Comparison of ENCODE assay signal across 19 cellular contexts in the genomic region with DNA sequence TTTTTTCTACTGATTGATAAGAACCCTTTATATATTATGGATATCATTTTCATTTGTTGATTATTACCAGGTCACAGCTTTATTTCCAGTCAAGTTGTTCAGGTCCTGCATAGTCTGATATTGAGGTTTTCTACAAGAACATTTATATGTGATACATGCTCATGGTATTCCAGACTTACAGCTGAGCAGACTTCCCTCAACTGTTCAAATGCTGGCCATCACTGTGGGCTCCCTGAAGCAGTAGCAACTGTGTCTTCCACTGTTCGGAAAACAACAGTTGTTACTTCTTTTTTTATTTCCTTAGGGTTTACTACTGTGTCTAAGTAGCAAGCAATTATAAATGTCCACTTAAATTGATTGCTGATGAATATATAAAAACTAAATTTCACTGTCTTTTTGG.
"Had no signal": no experiment of that assay in that cellular context is flagged by ENCODE, and none has a peak within 500 bp of the region (broad histone marks: within the 10 kb centered on the region; RNA-seq: fewer than 3 reads in every experiment).

No MANE protein-coding gene starts in this region.

- H3K9me3 ChIP-seq: gastroesophageal sphincter, heart left ventricle, mucosa of descending colon, upper lobe of right lung had no signal

- H3K27me3 Mint-ChIP-seq: activated CD4-positive, alpha-beta memory T cell treated with anti-CD3 and anti-CD28 coated beads, Interleukin-2, amount 10 ng/mL, durations not matched to agents 7 days and 5 days; activated CD8-positive, alpha-beta memory T cell treated with anti-CD3 and anti-CD28 coated beads, Interleukin-2, amount 10 ng/mL, durations not matched to agents 7 days and 5 days; activated T-cell treated with anti-CD3 and anti-CD28 coated beads, Interleukin-2, amount 50 U/mL, for 24 hours; central memory CD8-positive, alpha-beta T cell had no signal

- ATAC-seq: activated CD8-positive, alpha-beta memory T cell treated with anti-CD3 and anti-CD28 coated beads, Interleukin-2, amount 10 ng/mL, durations not matched to agents 7 days and 5 days; esophagus mucosa; gastroesophageal sphincter; heart left ventricle; mucosa of descending colon; upper lobe of right lung had no signal

- H3K4me2 ChIP-seq: smooth muscle cell had no signal

- H3K9me3 Mint-ChIP-seq: activated CD4-positive, alpha-beta memory T cell treated with anti-CD3 and anti-CD28 coated beads, Interleukin-2, amount 10 ng/mL, durations not matched to agents 7 days and 5 days; activated naive CD4-positive, alpha-beta T cell treated with anti-CD3 and anti-CD28 coated beads for 36 hours; activated T-cell treated with anti-CD3 and anti-CD28 coated beads, Interleukin-2, amount 50 U/mL, for 24 hours; central memory CD8-positive, alpha-beta T cell; immature natural killer cell had no signal

- H3K4me1 ChIP-seq: upper lobe of right lung had no signal

- H3K27ac ChIP-seq: gastroesophageal sphincter, upper lobe of right lung had no signal

- H3K27ac Mint-ChIP-seq: activated CD4-positive, alpha-beta memory T cell treated with anti-CD3 and anti-CD28 coated beads, Interleukin-2, amount 10 ng/mL, durations not matched to agents 7 days and 5 days; activated CD8-positive, alpha-beta memory T cell treated with anti-CD3 and anti-CD28 coated beads, Interleukin-2, amount 10 ng/mL, durations not matched to agents 7 days and 5 days had no signal

- H3K4me3 ChIP-seq: gastroesophageal sphincter, heart left ventricle, mucosa of descending colon, smooth muscle cell, upper lobe of right lung had no signal

- H3K4me3 Mint-ChIP-seq: activated CD4-positive, alpha-beta memory T cell treated with anti-CD3 and anti-CD28 coated beads, Interleukin-2, amount 10 ng/mL, durations not matched to agents 7 days and 5 days; activated CD8-positive, alpha-beta memory T cell treated with anti-CD3 and anti-CD28 coated beads, Interleukin-2, amount 10 ng/mL, durations not matched to agents 7 days and 5 days; activated naive CD4-positive, alpha-beta T cell treated with anti-CD3 and anti-CD28 coated beads for 36 hours; activated T-cell treated with anti-CD3 and anti-CD28 coated beads, Interleukin-2, amount 50 U/mL, for 24 hours; central memory CD8-positive, alpha-beta T cell; immature natural killer cell had no signal

- DNase-seq: activated CD4-positive, alpha-beta memory T cell treated with anti-CD3 and anti-CD28 coated beads, Interleukin-2, amount 10 ng/mL, durations not matched to agents 7 days and 5 days; activated CD4-positive, alpha-beta T cell treated with anti-CD3 and anti-CD28 coated beads for 48 hours; activated CD4-positive, CD25-positive, alpha-beta regulatory T cell; activated naive CD4-positive, alpha-beta T cell treated with anti-CD3 and anti-CD28 coated beads for 36 hours; activated T-cell treated with anti-CD3 and anti-CD28 coated beads, Interleukin-2, amount 50 U/mL, for 24 hours; aorta; effector CD8-positive, alpha-beta T cell; heart left ventricle; immature natural killer cell; mesenchymal stem cell; mucosa of descending colon; occipital lobe; stimulated activated CD4-positive, alpha-beta T cell treated with anti-CD3 and anti-CD28 coated beads, Interleukin-4, amount 100 ng/mL, for 1 hour; upper lobe of right lung had no signal

- H3K27me3 ChIP-seq: gastroesophageal sphincter, heart left ventricle, upper lobe of right lung had no signal
